Comparison of ENCODE assay signal across 23 cellular contexts in the genomic region with DNA sequence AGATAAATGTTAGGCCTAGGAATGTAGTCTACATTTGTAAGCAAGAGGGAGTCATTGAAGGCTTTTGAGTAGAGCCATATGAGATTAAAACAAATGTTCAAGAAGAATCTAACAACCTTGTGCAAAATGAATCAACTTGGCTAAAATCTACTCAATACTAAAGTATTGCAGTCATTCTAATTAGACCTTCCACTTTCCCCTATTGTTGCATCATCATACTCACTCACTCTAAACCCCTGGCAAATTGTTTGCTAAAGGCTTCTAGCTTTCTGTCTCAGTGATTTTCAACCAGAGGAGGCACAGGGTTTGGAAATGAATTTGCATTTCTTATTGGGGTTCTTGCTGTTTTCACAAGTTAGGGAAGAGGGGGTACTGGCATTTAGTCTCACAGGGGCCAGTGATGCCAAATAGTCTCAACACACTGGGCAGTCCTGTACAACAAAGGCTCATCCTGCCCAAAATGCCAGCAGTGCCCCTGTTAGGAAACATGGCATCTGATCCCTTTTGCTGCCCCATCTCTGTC.
"Had no signal": no experiment of that assay in that cellular context is flagged by ENCODE, and none has a peak within 500 bp of the region (broad histone marks: within the 10 kb centered on the region; RNA-seq: fewer than 3 reads in every experiment).

No MANE protein-coding gene starts in this region.

- H3K27ac ChIP-seq: body of pancreas, cardiac muscle cell, gastrocnemius medialis, tibial nerve, WERI-Rb-1 had no signal

- H3K4me1 ChIP-seq: body of pancreas, gastrocnemius medialis, tibial nerve had no signal

- H3K27me3 ChIP-seq: body of pancreas, cardiac muscle cell, gastrocnemius medialis, tibial nerve had no signal

- FAIRE-seq: urothelium cell line had no signal

- ATAC-seq: activated CD8-positive, alpha-beta memory T cell treated with anti-CD3 and anti-CD28 coated beads, Interleukin-2, amount 10 ng/mL, durations not matched to agents 7 days and 5 days; activated CD8-positive, alpha-beta T cell treated with anti-CD3 and anti-CD28 coated beads for 36 hours; activated naive CD8-positive, alpha-beta T cell treated with anti-CD3 and anti-CD28 coated beads, Interleukin-2, amount 50 U/mL, for 24 hours; body of pancreas; gastrocnemius medialis; left ventricle myocardium superior; natural killer cell had no signal

- H3K9me3 ChIP-seq: body of pancreas, gastrocnemius medialis, tibial nerve had no signal

- H3K36me3 ChIP-seq: cardiac muscle cell, gastrocnemius medialis, tibial nerve, WERI-Rb-1 had no signal

- DNase-seq: activated CD4-positive, alpha-beta T cell treated with anti-CD3 and anti-CD28 coated beads, Interleukin-2, amount 10 ng/mL, durations not matched to agents 7 days and 5 days; activated CD4-positive, CD25-positive, alpha-beta regulatory T cell treated with anti-CD3 and anti-CD28 coated beads, Interleukin-2, amount 50 U/mL, for 72 hours; activated CD8-positive, alpha-beta memory T cell treated with anti-CD3 and anti-CD28 coated beads, Interleukin-2, amount 10 ng/mL, durations not matched to agents 7 days and 5 days; activated CD8-positive, alpha-beta T cell treated with anti-CD3 and anti-CD28 coated beads for 36 hours; activated effector memory CD4-positive, alpha-beta T cell treated with anti-CD3 and anti-CD28 coated beads, Interleukin-2, amount 50 U/mL, for 16 hours; activated naive CD4-positive, alpha-beta T cell treated with anti-CD3 and anti-CD28 coated beads, Interleukin-2, amount 50 U/mL, for 16 hours; activated naive CD8-positive, alpha-beta T cell treated with anti-CD3 and anti-CD28 coated beads, Interleukin-2, amount 50 U/mL, for 24 hours; activated T-cell treated with anti-CD3 and anti-CD28 coated beads for 4 hours; anterior cingulate cortex; body of pancreas; cortex of kidney; endodermal cell; gastrocnemius medialis; hippocampal formation; left ventricle myocardium superior; mammary epithelial cell; midbrain; natural killer cell; stimulated activated CD4-positive, alpha-beta T cell treated with anti-CD3 and anti-CD28 coated beads, Interleukin-1b, Interleukin-23, amount 100 ng/mL, for 48 hours; WERI-Rb-1 had no signal

- H3K4me3 ChIP-seq: body of pancreas, cardiac muscle cell, gastrocnemius medialis, tibial nerve had no signal
